In the genomic region with DNA sequence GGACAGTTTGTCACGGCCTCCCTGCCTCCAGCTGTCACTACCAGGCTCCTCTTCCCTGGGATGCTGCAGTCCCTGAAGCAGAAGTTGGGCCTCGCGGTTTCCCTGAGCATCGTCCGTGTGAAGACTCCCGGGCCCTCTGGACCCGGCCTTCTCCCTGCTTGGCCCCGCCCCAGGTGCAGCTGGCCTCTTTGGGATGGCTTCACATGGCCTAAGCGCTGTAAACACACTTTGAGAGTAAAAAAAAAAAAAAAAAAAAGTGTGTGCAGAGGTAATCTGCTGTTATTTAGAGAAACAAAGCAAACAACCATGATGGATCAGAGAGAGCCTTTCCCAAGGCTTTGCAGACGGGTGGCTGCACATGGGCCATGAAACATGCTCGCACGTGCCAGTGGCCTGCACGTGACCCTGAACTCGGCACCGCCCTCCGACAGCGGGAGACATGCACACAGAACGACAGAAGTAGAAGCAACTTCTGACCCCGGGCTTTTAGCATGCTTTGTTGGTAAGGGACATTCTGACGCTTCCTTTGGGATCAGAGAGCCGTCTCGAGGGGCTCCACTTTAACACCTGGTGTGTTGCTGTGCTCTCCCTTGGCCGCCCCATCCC, we compare ENCODE assay signal across 1 cellular context.
TF ChIP-seq lines count a peak whose summit lies in the region.

No MANE protein-coding gene starts in this region.

TF ChIP-seq in K562, 482 proteins besides CTCF, POLR2A, EP300 and RAD21 (continued from another document):
- TF ChIP-seq JUND (IDR thresholded peaks at IDR 0.05; ENCODE audit: borderline replicate concordance, low read depth, low read length), result no peak
- TF ChIP-seq JUND (tag; IDR thresholded peaks at IDR 0.05; ENCODE audit: borderline replicate concordance, low read depth, low read length), result no peak
- TF ChIP-seq ZNF174 (CRISPR knock-in tag; IDR thresholded peaks at IDR 0.05), result no peak
- peak; percentile 69 for TF ChIP-seq RAD51 (IDR thresholded peaks at IDR 0.05; ENCODE audit: borderline replicate concordance, low read depth)
- no peak for TF ChIP-seq RHOXF2B (CRISPR knock-in tag; conservative IDR thresholded peaks at IDR 0.05)
- TF ChIP-seq, protein P1, sequence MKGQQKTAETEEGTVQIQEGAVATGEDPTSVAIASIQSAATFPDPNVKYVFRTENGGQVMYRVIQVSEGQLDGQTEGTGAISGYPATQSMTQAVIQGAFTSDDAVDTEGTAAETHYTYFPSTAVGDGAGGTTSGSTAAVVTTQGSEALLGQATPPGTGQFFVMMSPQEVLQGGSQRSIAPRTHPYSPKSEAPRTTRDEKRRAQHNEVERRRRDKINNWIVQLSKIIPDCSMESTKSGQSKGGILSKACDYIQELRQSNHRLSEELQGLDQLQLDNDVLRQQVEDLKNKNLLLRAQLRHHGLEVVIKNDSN (CRISPR knock-in tag; IDR thresholded peaks at IDR 0.05), result peak; percentile 83
- TF ChIP-seq, protein P2, sequence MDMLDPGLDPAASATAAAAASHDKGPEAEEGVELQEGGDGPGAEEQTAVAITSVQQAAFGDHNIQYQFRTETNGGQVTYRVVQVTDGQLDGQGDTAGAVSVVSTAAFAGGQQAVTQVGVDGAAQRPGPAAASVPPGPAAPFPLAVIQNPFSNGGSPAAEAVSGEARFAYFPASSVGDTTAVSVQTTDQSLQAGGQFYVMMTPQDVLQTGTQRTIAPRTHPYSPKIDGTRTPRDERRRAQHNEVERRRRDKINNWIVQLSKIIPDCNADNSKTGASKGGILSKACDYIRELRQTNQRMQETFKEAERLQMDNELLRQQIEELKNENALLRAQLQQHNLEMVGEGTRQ (CRISPR knock-in tag; IDR thresholded peaks at IDR 0.05), result peak; percentile 86
- TF ChIP-seq TAF1 (IDR thresholded peaks at IDR 0.05; ENCODE audit: control insufficient read depth, extremely low read depth, insufficient read depth, low read length, severe bottlenecking), result no peak
- no peak for TF ChIP-seq BRD4 (IDR thresholded peaks at IDR 0.05)
- peak; percentile 88 for TF ChIP-seq BHLHE40 (IDR thresholded peaks at IDR 0.05; ENCODE audit: low read length)
- TF ChIP-seq, protein P3, sequence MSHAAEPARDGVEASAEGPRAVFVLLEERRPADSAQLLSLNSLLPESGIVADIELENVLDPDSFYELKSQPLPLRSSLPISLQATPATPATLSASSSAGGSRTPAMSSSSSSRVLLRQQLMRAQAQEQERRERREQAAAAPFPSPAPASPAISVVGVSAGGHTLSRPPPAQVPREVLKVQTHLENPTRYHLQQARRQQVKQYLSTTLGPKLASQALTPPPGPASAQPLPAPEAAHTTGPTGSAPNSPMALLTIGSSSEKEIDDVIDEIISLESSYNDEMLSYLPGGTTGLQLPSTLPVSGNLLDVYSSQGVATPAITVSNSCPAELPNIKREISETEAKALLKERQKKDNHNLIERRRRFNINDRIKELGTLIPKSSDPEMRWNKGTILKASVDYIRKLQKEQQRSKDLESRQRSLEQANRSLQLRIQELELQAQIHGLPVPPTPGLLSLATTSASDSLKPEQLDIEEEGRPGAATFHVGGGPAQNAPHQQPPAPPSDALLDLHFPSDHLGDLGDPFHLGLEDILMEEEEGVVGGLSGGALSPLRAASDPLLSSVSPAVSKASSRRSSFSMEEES (CRISPR knock-in tag; IDR thresholded peaks at IDR 0.05), result peak; percentile 3; the same call in 1 of the 2 replicates
- TF ChIP-seq ZNF24 (IDR thresholded peaks at IDR 0.05), result no peak
- TF ChIP-seq, protein P4, sequence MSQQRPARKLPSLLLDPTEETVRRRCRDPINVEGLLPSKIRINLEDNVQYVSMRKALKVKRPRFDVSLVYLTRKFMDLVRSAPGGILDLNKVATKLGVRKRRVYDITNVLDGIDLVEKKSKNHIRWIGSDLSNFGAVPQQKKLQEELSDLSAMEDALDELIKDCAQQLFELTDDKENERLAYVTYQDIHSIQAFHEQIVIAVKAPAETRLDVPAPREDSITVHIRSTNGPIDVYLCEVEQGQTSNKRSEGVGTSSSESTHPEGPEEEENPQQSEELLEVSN (IDR thresholded peaks at IDR 0.05; ENCODE audit: borderline replicate concordance in 1 of 2, extremely low read depth in 1 of 2, insufficient read depth in 1 of 2, insufficient read length in 1 of 2, low read depth in 1 of 2, low read length in 1 of 2, poor library complexity in 1 of 2, severe bottlenecking in 1 of 2), result peak in 1 of 2 experiments; percentile 62
- no peak for TF ChIP-seq KAT2B (IDR thresholded peaks at IDR 0.05; ENCODE audit: low read depth, low read length)
- TF ChIP-seq, protein P5, sequence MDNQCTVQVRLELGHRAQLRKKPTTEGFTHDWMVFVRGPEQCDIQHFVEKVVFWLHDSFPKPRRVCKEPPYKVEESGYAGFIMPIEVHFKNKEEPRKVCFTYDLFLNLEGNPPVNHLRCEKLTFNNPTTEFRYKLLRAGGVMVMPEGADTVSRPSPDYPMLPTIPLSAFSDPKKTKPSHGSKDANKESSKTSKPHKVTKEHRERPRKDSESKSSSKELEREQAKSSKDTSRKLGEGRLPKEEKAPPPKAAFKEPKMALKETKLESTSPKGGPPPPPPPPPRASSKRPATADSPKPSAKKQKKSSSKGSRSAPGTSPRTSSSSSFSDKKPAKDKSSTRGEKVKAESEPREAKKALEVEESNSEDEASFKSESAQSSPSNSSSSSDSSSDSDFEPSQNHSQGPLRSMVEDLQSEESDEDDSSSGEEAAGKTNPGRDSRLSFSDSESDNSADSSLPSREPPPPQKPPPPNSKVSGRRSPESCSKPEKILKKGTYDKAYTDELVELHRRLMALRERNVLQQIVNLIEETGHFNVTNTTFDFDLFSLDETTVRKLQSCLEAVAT (IDR thresholded peaks at IDR 0.05), result no peak
- TF ChIP-seq, protein P6, sequence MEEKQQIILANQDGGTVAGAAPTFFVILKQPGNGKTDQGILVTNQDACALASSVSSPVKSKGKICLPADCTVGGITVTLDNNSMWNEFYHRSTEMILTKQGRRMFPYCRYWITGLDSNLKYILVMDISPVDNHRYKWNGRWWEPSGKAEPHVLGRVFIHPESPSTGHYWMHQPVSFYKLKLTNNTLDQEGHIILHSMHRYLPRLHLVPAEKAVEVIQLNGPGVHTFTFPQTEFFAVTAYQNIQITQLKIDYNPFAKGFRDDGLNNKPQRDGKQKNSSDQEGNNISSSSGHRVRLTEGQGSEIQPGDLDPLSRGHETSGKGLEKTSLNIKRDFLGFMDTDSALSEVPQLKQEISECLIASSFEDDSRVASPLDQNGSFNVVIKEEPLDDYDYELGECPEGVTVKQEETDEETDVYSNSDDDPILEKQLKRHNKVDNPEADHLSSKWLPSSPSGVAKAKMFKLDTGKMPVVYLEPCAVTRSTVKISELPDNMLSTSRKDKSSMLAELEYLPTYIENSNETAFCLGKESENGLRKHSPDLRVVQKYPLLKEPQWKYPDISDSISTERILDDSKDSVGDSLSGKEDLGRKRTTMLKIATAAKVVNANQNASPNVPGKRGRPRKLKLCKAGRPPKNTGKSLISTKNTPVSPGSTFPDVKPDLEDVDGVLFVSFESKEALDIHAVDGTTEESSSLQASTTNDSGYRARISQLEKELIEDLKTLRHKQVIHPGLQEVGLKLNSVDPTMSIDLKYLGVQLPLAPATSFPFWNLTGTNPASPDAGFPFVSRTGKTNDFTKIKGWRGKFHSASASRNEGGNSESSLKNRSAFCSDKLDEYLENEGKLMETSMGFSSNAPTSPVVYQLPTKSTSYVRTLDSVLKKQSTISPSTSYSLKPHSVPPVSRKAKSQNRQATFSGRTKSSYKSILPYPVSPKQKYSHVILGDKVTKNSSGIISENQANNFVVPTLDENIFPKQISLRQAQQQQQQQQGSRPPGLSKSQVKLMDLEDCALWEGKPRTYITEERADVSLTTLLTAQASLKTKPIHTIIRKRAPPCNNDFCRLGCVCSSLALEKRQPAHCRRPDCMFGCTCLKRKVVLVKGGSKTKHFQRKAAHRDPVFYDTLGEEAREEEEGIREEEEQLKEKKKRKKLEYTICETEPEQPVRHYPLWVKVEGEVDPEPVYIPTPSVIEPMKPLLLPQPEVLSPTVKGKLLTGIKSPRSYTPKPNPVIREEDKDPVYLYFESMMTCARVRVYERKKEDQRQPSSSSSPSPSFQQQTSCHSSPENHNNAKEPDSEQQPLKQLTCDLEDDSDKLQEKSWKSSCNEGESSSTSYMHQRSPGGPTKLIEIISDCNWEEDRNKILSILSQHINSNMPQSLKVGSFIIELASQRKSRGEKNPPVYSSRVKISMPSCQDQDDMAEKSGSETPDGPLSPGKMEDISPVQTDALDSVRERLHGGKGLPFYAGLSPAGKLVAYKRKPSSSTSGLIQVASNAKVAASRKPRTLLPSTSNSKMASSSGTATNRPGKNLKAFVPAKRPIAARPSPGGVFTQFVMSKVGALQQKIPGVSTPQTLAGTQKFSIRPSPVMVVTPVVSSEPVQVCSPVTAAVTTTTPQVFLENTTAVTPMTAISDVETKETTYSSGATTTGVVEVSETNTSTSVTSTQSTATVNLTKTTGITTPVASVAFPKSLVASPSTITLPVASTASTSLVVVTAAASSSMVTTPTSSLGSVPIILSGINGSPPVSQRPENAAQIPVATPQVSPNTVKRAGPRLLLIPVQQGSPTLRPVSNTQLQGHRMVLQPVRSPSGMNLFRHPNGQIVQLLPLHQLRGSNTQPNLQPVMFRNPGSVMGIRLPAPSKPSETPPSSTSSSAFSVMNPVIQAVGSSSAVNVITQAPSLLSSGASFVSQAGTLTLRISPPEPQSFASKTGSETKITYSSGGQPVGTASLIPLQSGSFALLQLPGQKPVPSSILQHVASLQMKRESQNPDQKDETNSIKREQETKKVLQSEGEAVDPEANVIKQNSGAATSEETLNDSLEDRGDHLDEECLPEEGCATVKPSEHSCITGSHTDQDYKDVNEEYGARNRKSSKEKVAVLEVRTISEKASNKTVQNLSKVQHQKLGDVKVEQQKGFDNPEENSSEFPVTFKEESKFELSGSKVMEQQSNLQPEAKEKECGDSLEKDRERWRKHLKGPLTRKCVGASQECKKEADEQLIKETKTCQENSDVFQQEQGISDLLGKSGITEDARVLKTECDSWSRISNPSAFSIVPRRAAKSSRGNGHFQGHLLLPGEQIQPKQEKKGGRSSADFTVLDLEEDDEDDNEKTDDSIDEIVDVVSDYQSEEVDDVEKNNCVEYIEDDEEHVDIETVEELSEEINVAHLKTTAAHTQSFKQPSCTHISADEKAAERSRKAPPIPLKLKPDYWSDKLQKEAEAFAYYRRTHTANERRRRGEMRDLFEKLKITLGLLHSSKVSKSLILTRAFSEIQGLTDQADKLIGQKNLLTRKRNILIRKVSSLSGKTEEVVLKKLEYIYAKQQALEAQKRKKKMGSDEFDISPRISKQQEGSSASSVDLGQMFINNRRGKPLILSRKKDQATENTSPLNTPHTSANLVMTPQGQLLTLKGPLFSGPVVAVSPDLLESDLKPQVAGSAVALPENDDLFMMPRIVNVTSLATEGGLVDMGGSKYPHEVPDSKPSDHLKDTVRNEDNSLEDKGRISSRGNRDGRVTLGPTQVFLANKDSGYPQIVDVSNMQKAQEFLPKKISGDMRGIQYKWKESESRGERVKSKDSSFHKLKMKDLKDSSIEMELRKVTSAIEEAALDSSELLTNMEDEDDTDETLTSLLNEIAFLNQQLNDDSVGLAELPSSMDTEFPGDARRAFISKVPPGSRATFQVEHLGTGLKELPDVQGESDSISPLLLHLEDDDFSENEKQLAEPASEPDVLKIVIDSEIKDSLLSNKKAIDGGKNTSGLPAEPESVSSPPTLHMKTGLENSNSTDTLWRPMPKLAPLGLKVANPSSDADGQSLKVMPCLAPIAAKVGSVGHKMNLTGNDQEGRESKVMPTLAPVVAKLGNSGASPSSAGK (IDR thresholded peaks at IDR 0.05), result peak; percentile 28; the same call in 1 of the 2 replicates
- TF ChIP-seq SETDB1 (IDR thresholded peaks at IDR 0.05; ENCODE audit: low read length), result no peak
- TF ChIP-seq, protein P7, sequence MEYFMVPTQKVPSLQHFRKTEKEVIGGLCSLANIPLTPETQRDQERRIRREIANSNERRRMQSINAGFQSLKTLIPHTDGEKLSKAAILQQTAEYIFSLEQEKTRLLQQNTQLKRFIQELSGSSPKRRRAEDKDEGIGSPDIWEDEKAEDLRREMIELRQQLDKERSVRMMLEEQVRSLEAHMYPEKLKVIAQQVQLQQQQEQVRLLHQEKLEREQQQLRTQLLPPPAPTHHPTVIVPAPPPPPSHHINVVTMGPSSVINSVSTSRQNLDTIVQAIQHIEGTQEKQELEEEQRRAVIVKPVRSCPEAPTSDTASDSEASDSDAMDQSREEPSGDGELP (CRISPR knock-in tag; IDR thresholded peaks at IDR 0.05; ENCODE audit: borderline replicate concordance), result no peak
- peak; percentile 44; the same call in 1 of the 2 replicates for TF ChIP-seq L3MBTL2 (IDR thresholded peaks at IDR 0.05)
TF ChIP-seq in K562: peak in this region for 8.
